28 cellular contexts compared by ENCODE assay signal in the genomic region with DNA sequence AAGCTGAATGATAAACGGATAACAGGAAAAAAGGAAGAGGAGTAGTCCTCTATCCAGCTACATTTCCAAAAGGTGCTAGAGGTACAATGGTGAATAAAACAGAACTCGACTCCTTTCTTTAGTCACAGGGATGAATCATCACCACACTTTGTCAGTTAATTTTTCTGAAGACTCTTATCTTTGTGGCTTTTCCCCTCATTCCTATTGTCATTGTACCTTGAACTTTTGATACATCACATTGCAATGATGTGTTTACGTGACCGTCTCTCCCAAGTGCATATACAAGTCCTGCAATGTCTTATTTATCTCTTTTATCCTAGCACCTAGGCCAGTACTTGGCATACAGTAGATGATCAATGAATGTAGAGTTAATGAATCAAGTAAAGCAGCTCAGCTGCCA.
"Had no signal": no experiment of that assay in that cellular context is flagged by ENCODE, and none has a peak within 500 bp of the region (broad histone marks: within the 10 kb centered on the region; RNA-seq: fewer than 3 reads in every experiment).

No MANE protein-coding gene starts in this region.

- H3K27ac Mint-ChIP-seq: dendritic cell treated with granulocyte-macrophage colony-stimulating factor and Interleukin-4, amounts not matched to agents 40 ng/mL and 50 ng/mL, for 4 days; effector memory CD8-positive, alpha-beta T cell; endodermal cell; mesothelial cell of epicardium; naive B cell; naive thymus-derived CD8-positive, alpha-beta T cell had no signal

- H3K4me1 Mint-ChIP-seq: endodermal cell; mesothelial cell of epicardium; naive B cell; naive thymus-derived CD8-positive, alpha-beta T cell had no signal

- ATAC-seq: effector memory CD8-positive, alpha-beta T cell; esophagus mucosa; gastrocnemius medialis; heart right ventricle; left cardiac atrium; left lung; left ventricle myocardium superior; lower lobe of right lung; mucosa of descending colon; naive thymus-derived CD8-positive, alpha-beta T cell had no signal

- H3K27me3 Mint-ChIP-seq: dendritic cell treated with granulocyte-macrophage colony-stimulating factor and Interleukin-4, amounts not matched to agents 40 ng/mL and 50 ng/mL, for 4 days; effector memory CD8-positive, alpha-beta T cell; naive B cell had no signal

- H3K4me3 Mint-ChIP-seq: dendritic cell treated with granulocyte-macrophage colony-stimulating factor and Interleukin-4, amounts not matched to agents 40 ng/mL and 50 ng/mL, for 4 days; effector memory CD8-positive, alpha-beta T cell; endodermal cell; mesothelial cell of epicardium; naive B cell; naive thymus-derived CD8-positive, alpha-beta T cell had no signal

- DNase-seq: colonic mucosa; cortex of kidney; effector CD8-positive, alpha-beta T cell; effector memory CD8-positive, alpha-beta T cell; endodermal cell; erythroblast; esophagus squamous epithelium; foreskin fibroblast; foreskin melanocyte; gastrocnemius medialis; glutamatergic neuron; head of caudate nucleus; heart right ventricle; hypothalamus; left cardiac atrium; left lung; left ventricle myocardium superior; lower lobe of right lung; mesenchymal stem cell; mucosa of descending colon; naive B cell; naive thymus-derived CD8-positive, alpha-beta T cell had no signal

- H3K9me3 Mint-ChIP-seq: endodermal cell had no signal

- H3K36me3 Mint-ChIP-seq: mesothelial cell of epicardium; naive B cell; naive thymus-derived CD8-positive, alpha-beta T cell had no signal

- FAIRE-seq: endometrium, islet of Langerhans, keratinocyte had no signal
